9 cellular contexts compared by ENCODE assay signal in genomic region chr19:1449467-1450442, GRCh38. TPM values are rescaled to one million over a fixed set of nuclear protein-coding genes. Genes with fewer than 3 reads are reported as not detected.
DNase-seq lines count a peak whose midpoint lies in the region; ATAC-seq lines count a peak whose summit lies in the region.
"Had no signal": no experiment of that assay in that cellular context is flagged by ENCODE, and none has a peak within 500 bp of the region (broad histone marks: within the 10 kb centered on the region; RNA-seq: fewer than 3 reads in every experiment).

A gene with protein sequence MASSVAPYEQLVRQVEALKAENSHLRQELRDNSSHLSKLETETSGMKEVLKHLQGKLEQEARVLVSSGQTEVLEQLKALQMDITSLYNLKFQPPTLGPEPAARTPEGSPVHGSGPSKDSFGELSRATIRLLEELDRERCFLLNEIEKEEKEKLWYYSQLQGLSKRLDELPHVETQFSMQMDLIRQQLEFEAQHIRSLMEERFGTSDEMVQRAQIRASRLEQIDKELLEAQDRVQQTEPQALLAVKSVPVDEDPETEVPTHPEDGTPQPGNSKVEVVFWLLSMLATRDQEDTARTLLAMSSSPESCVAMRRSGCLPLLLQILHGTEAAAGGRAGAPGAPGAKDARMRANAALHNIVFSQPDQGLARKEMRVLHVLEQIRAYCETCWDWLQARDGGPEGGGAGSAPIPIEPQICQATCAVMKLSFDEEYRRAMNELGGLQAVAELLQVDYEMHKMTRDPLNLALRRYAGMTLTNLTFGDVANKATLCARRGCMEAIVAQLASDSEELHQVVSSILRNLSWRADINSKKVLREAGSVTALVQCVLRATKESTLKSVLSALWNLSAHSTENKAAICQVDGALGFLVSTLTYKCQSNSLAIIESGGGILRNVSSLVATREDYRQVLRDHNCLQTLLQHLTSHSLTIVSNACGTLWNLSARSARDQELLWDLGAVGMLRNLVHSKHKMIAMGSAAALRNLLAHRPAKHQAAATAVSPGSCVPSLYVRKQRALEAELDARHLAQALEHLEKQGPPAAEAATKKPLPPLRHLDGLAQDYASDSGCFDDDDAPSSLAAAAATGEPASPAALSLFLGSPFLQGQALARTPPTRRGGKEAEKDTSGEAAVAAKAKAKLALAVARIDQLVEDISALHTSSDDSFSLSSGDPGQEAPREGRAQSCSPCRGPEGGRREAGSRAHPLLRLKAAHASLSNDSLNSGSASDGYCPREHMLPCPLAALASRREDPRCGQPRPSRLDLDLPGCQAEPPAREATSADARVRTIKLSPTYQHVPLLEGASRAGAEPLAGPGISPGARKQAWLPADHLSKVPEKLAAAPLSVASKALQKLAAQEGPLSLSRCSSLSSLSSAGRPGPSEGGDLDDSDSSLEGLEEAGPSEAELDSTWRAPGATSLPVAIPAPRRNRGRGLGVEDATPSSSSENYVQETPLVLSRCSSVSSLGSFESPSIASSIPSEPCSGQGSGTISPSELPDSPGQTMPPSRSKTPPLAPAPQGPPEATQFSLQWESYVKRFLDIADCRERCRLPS (N-terminal part only) (plus strand): TSS chr19:1450121. CDS start chr19:1453002, 2,881 bp downstream.

- H3K27me3 ChIP-seq in trophoblast cell (ENCODE audit: insufficient read depth, low read length) = peaks cover 63% of the 10 kb centered on the region

- no peak within 1 kb of the TSS for H3K4ac ChIP-seq in trophoblast cell (ENCODE audit: low read depth, low read length)

- H4K8ac ChIP-seq in trophoblast cell (ENCODE audit: low read depth, low read length) = no peak within 1 kb of the TSS

- H2BK120ac ChIP-seq in trophoblast cell (ENCODE audit: insufficient read depth, low read length, poor library complexity) = no peak within 1 kb of the TSS

- no peaks in the 10 kb centered on the region for H3K36me3 ChIP-seq in trophoblast cell (ENCODE audit: control insufficient read depth in 1 of 2, insufficient read depth in 2 of 2, low read length in 2 of 2)
- H3K36me3 ChIP-seq: cardiac muscle cell had no signal

- H3K27ac Mint-ChIP-seq in activated T-helper 17 cell treated with anti-CD3 and anti-CD28 coated beads, Interleukin-2, amount 50 U/mL, for 72 hours = no peak within 1 kb of the TSS

- no peak within 1 kb of the TSS for H4K91ac ChIP-seq in trophoblast cell (ENCODE audit: low read depth, low read length)

- ATAC-seq in activated T-helper 17 cell treated with anti-CD3 and anti-CD28 coated beads, Interleukin-2, amount 50 U/mL, for 72 hours (replicated peaks) = no peak
- ATAC-seq in GM18502 (IDR thresholded peaks at IDR 0.05; ENCODE audit: poor library complexity, unreplicated experiment) = no peak

- no peak within 1 kb of the TSS for H4K12ac ChIP-seq in trophoblast cell (ENCODE audit: low read depth, low read length)

- no peak within 1 kb of the TSS for H3K4me3 Mint-ChIP-seq in activated T-helper 17 cell treated with anti-CD3 and anti-CD28 coated beads, Interleukin-2, amount 50 U/mL, for 72 hours

- H2AFZ ChIP-seq in trophoblast cell (ENCODE audit: insufficient read depth, low read length, poor library complexity) = no peak within 1 kb of the TSS

- H2AK5ac ChIP-seq in trophoblast cell (ENCODE audit: low read length) = no peak within 1 kb of the TSS

- no peak within 1 kb of the TSS for H3K4me2 ChIP-seq in trophoblast cell (ENCODE audit: low read length)

- no peak within 1 kb of the TSS for H2BK5ac ChIP-seq in trophoblast cell (ENCODE audit: low read depth, low read length, poor library complexity)

- H3K18ac ChIP-seq in trophoblast cell (ENCODE audit: low read length) = no peak within 1 kb of the TSS

- no peaks in the 10 kb centered on the region for H3K4me1 Mint-ChIP-seq in activated T-helper 17 cell treated with anti-CD3 and anti-CD28 coated beads, Interleukin-2, amount 50 U/mL, for 72 hours

- WGBS in trophoblast cell (ENCODE audit: extremely low coverage, insufficient coverage, insufficient read length) = no CpG with 5 or more reads among the region's 74 CpGs

- no peaks in the 10 kb centered on the region for H3K79me1 ChIP-seq in trophoblast cell (ENCODE audit: low read length)

- no peak within 1 kb of the TSS for H3K9ac ChIP-seq in trophoblast cell (ENCODE audit: low read length)

- H3K9me3 ChIP-seq in trophoblast cell (ENCODE audit: insufficient read depth, low read depth, low read length) = peaks cover 12% of the 10 kb centered on the region

- no peak within 1 kb of the TSS for H3K14ac ChIP-seq in trophoblast cell (ENCODE audit: low read length)

- peaks cover 5 to 11% of the 10 kb centered on the region in 2 experiments for H3K4me1 ChIP-seq in trophoblast cell (ENCODE audit: control insufficient read depth in 1 of 2, insufficient read depth in 2 of 2, low read length in 2 of 2)

- no peaks in the 10 kb centered on the region for H3K9me3 Mint-ChIP-seq in activated T-helper 17 cell treated with anti-CD3 and anti-CD28 coated beads, Interleukin-2, amount 50 U/mL, for 72 hours

- H3K36me3 Mint-ChIP-seq in activated T-helper 17 cell treated with anti-CD3 and anti-CD28 coated beads, Interleukin-2, amount 50 U/mL, for 72 hours (ENCODE audit: low read depth) = peaks cover 20% of the 10 kb centered on the region

- no peaks in the 10 kb centered on the region for H3K79me2 ChIP-seq in trophoblast cell (ENCODE audit: control insufficient read depth, insufficient read depth, low read length, poor library complexity)

- no peak within 1 kb of the TSS for H3K4me3 ChIP-seq in trophoblast cell (ENCODE audit: low read depth, low read length)
- H3K4me3 ChIP-seq: cardiac muscle cell had no signal

- H3K27ac ChIP-seq in trophoblast cell (ENCODE audit: low read depth, low read length) = no peak within 1 kb of the TSS
- H3K27ac ChIP-seq: cardiac muscle cell had no signal

- H2BK12ac ChIP-seq in trophoblast cell (ENCODE audit: low read length) = no peak within 1 kb of the TSS

- peak within 1 kb of the TSS; percentile 8 for H3K23ac ChIP-seq in trophoblast cell (ENCODE audit: low read length)

- H3K27me3 Mint-ChIP-seq in activated T-helper 17 cell treated with anti-CD3 and anti-CD28 coated beads, Interleukin-2, amount 50 U/mL, for 72 hours = peaks cover 28% of the 10 kb centered on the region

- peak; percentile 90 for DNase-seq in DMS 273 (lab: John Stamatoyannopoulos, UW; ENCODE audit: unreplicated experiment)
- no peak for DNase-seq in DMS 273 treated with DMSO at 0.1 percent for 48 hours (lab: John Stamatoyannopoulos, UW)
- peak; percentile 79 for DNase-seq in NCI-H2171 (lab: John Stamatoyannopoulos, UW)
- peak; percentile 97 for DNase-seq in cerebellum (ENCODE audit: low spot score)
- peak in 1 of 2 donors; percentile 33 for DNase-seq in trophoblast cell
- DNase-seq in HuH-7 (ENCODE audit: low spot score) = no peak

RNA-seq across cellular contexts. Expression of the gene that starts here (rescaled TPM):
- 137 TPM for total RNA-seq in cerebellum
- polyA plus RNA-seq in trophoblast cell (2013) = 0.18 and 0.40 TPM in 2 replicates
- total RNA-seq in activated T-helper 17 cell treated with anti-CD3 and anti-CD28 coated beads, Interleukin-2, amount 50 U/mL, for 72 hours = under 1 TPM; 0.04 to 0.21 TPM

Comparison
In these comparisons a context has a peak if more than half of its experiments do, and no peak if none do; other contexts are left out.
1. RNA of the gene that starts here (total RNA-seq): 137 TPM in cerebellum (single experiment); 0.04 to 0.21 TPM in activated T-helper 17 cell treated with anti-CD3 and anti-CD28 coated beads, Interleukin-2, amount 50 U/mL, for 72 hours; every median in the first group is over 100 times any median in the second.
2. DNase-seq: peak in DMS 273 (single experiment), NCI-H2171 (single experiment) and cerebellum (single experiment); none in DMS 273 treated with DMSO at 0.1 percent for 48 hours (single experiment) and HuH-7 (single experiment).